Comparison of ENCODE assay signal across 26 cellular contexts in genomic region chr17:52762147-52762793, GRCh38.
"Had no signal": no experiment of that assay in that cellular context is flagged by ENCODE, and none has a peak within 500 bp of the region (broad histone marks: within the 10 kb centered on the region; RNA-seq: fewer than 3 reads in every experiment).

No MANE protein-coding gene starts in this region.

- H3K4me3 ChIP-seq: adrenal gland, body of pancreas, colonic mucosa, gastroesophageal sphincter, left lung, tibial nerve had no signal

- H3K27me3 ChIP-seq: adrenal gland, body of pancreas, colonic mucosa, gastroesophageal sphincter, left lung, neutrophil, tibial nerve had no signal

- H3K9me3 ChIP-seq: adrenal gland, body of pancreas, colonic mucosa, neutrophil had no signal

- ATAC-seq: body of pancreas; effector memory CD8-positive, alpha-beta T cell; gastroesophageal sphincter; left lung had no signal

- H3K4me1 ChIP-seq: adrenal gland, body of pancreas, colonic mucosa, gastroesophageal sphincter, left lung, tibial nerve had no signal

- DNase-seq: activated CD4-positive, alpha-beta memory T cell treated with anti-CD3 and anti-CD28 coated beads for 36 hours; activated CD4-positive, alpha-beta T cell treated with anti-CD3 and anti-CD28 coated beads, Interleukin-2, amount 10 ng/mL, durations not matched to agents 24 days and 14 days; activated CD4-positive, CD25-positive, alpha-beta regulatory T cell treated with anti-CD3 and anti-CD28 coated beads, Interleukin-2, amount 50 U/mL, for 72 hours; activated CD8-positive, alpha-beta memory T cell treated with anti-CD3 and anti-CD28 coated beads, Interleukin-2, amount 50 U/mL, for 4 hours; activated effector memory CD4-positive, alpha-beta T cell treated with anti-CD3 and anti-CD28 coated beads, Interleukin-2, amount 50 U/mL, for 16 hours; activated naive CD4-positive, alpha-beta T cell treated with anti-CD3 and anti-CD28 coated beads for 36 hours; activated naive CD8-positive, alpha-beta T cell treated with anti-CD3 and anti-CD28 coated beads for 36 hours; activated T-cell treated with anti-CD3 and anti-CD28 coated beads, Interleukin-2, amount 50 U/mL, for 1 hour; adrenal gland; aorta; body of pancreas; cerebellar nuclear complex; colonic mucosa; effector memory CD8-positive, alpha-beta T cell; erythroblast; immature natural killer cell; kidney glomerular epithelial cell; left lung; naive B cell; nephron progenitor cell; retina; stimulated activated naive CD4-positive, alpha-beta T cell; T-helper 2 cell had no signal

- H3K36me3 ChIP-seq: adrenal gland, colonic mucosa, gastroesophageal sphincter, left lung, neutrophil, tibial nerve had no signal

- H3K27ac ChIP-seq: adrenal gland, body of pancreas, colonic mucosa, gastroesophageal sphincter, left lung, neutrophil, tibial nerve had no signal
